ENCODE assay signal across 16 cellular contexts in genomic region chr11:31957674-31958073, GRCh38.
DNase-seq lines count a peak whose midpoint lies in the region; ATAC-seq and TF ChIP-seq lines count a peak whose summit lies in the region.
"Had no signal": no experiment of that assay in that cellular context is flagged by ENCODE, and none has a peak within 500 bp of the region (broad histone marks: within the 10 kb centered on the region; RNA-seq: fewer than 3 reads in every experiment).

No MANE protein-coding gene starts in this region.

- DNase-seq in left ventricle myocardium superior (no peak), left ventricle myocardium inferior (no peak), kidney glomerular epithelial cell (lab: John Stamatoyannopoulos, UW) (no peak), COLO668 (lab: John Stamatoyannopoulos, UW; ENCODE audit: unreplicated experiment) (no peak), epidermal melanocyte (ENCODE audit: insufficient read length, low spot score) (no peak)
- DNase-seq: NCI-H1417 treated with DMSO at 0.1 percent for 48 hours, NCI-H510A treated with DMSO at 0.1 percent for 48 hours had no signal

- peaks cover 6% of the 10 kb centered on the region for H3K4me1 ChIP-seq in left ventricle myocardium inferior
- no peaks in the 10 kb centered on the region for H3K4me1 ChIP-seq in KMS-11 (ENCODE audit: low read depth, poor library complexity, severe bottlenecking)
- peaks cover 5% of the 10 kb centered on the region for H3K4me1 ChIP-seq in iPS-15b (ENCODE audit: control insufficient read depth, insufficient read depth, low read length)
- H3K4me1 ChIP-seq: gastrocnemius medialis, spleen, upper lobe of right lung had no signal

- H3K9me3 ChIP-seq in left ventricle myocardium inferior (replicated peaks), result no peaks in the 10 kb centered on the region
- no peaks in the 10 kb centered on the region for H3K9me3 ChIP-seq in iPS-15b (ENCODE audit: control insufficient read depth, insufficient read depth, low read length)
- H3K9me3 ChIP-seq: BLaER1, gastrocnemius medialis, mucosa of descending colon, neutrophil, spleen, upper lobe of right lung had no signal

- H3K4me3 ChIP-seq in left ventricle myocardium inferior, result no peak overlapping the region
- no peak overlapping the region for H3K4me3 ChIP-seq in KMS-11 (IDR thresholded peaks at IDR 0.05; ENCODE audit: insufficient read depth, low read depth, low read length)
- no peak overlapping the region for H3K4me3 ChIP-seq in iPS-15b (ENCODE audit: low read depth, low read length)
- H3K4me3 ChIP-seq: BLaER1, gastrocnemius medialis, mucosa of descending colon, spleen, upper lobe of right lung had no signal

- H3K27ac ChIP-seq in left ventricle myocardium inferior (replicated peaks), result no peak overlapping the region
- H3K27ac ChIP-seq in KMS-11, result no peak overlapping the region
- H3K27ac ChIP-seq: BLaER1, gastrocnemius medialis, neutrophil, spleen, upper lobe of right lung had no signal

- TF ChIP-seq CTCF in left ventricle myocardium inferior (IDR thresholded peaks at IDR 0.05; ENCODE audit: borderline replicate concordance) (no peak), KMS-11 (conservative IDR thresholded peaks at IDR 0.05; ENCODE audit: low read depth, low read length) (no peak)

- intact Hi-C loops in left ventricle myocardium superior (cut with micrococcal nuclease), result no loop called here
- intact Hi-C loops in left ventricle myocardium inferior (cut with micrococcal nuclease), result no loop called here

- H3K9ac ChIP-seq in KMS-11, result no peak overlapping the region
- peak overlapping the region; percentile 2 for H3K9ac ChIP-seq in iPS-15b (ENCODE audit: low read depth, low read length)
- H3K9ac ChIP-seq: BLaER1 had no signal

- H3K27me3 ChIP-seq in left ventricle myocardium inferior (ENCODE audit: low read depth) (no peaks in the 10 kb centered on the region), KMS-11 (ENCODE audit: insufficient read depth, low read depth) (no peaks in the 10 kb centered on the region), iPS-15b (ENCODE audit: control insufficient read depth, insufficient read depth, low read length) (peaks cover 12% of the 10 kb centered on the region)
- H3K27me3 ChIP-seq: BLaER1, gastrocnemius medialis, neutrophil, spleen, upper lobe of right lung had no signal

- H2AFZ ChIP-seq in KMS-11 (ENCODE audit: low read depth), result peak overlapping the region; percentile 45; the same call in 1 of the 2 replicates

- H3K36me3 ChIP-seq in left ventricle myocardium inferior (no peaks in the 10 kb centered on the region), KMS-11 (ENCODE audit: insufficient read depth) (no peaks in the 10 kb centered on the region), iPS-15b (ENCODE audit: control insufficient read depth, insufficient read depth, low read length) (no peaks in the 10 kb centered on the region)
- H3K36me3 ChIP-seq: BLaER1, gastrocnemius medialis, neutrophil, spleen, upper lobe of right lung had no signal

- no peaks in the 10 kb centered on the region for H3K79me2 ChIP-seq in KMS-11 (ENCODE audit: insufficient read depth, low read depth)

- H4K20me1 ChIP-seq in KMS-11 (ENCODE audit: insufficient read depth), result no peaks in the 10 kb centered on the region
- H4K20me1 ChIP-seq: BLaER1 had no signal

- peak; percentile 29 for ATAC-seq in left ventricle myocardium superior
- no peak for ATAC-seq in GM18870 (IDR thresholded peaks at IDR 0.05; ENCODE audit: unreplicated experiment)
- ATAC-seq: gastrocnemius medialis had no signal

- H3K4me2 ChIP-seq in KMS-11, result no peak overlapping the region
- H3K4me2 ChIP-seq: BLaER1 had no signal
